Comparison of ENCODE assay signal across 30 cellular contexts in the genomic region with DNA sequence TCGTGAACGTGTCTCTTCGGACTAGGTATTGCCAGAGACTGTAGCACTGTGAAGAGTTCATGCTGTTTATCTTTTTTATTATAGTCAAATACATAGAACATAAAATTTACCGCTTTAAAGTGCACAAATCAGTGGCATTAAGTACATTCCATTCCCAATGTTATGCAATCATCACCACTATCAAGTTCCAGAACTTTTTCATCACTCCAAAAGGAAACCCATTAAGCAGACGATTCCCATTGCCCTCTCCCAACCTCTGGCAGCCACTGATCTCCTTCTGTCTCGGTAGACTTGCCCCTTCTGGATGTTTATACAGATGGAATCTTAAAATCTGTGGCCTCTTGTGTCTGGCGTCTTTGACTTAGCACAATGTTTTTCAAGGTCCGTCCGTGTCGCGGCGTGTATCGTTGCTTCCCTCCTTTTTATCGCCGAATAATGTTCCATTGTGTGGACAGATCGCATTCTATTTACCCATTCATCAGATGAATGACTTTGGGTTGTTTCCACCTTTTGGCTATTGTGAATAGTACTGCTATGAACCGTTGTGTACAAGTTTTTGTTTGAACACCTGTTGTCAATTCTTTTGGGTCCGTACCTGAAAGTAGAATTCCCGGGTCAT. TPM values are rescaled to one million over a fixed set of nuclear protein-coding genes. Genes with fewer than 3 reads are reported as not detected.
DNase-seq lines count a peak whose midpoint lies in the region; ATAC-seq and TF ChIP-seq lines count a peak whose summit lies in the region.
"Had no signal": no experiment of that assay in that cellular context is flagged by ENCODE, and none has a peak within 500 bp of the region (broad histone marks: within the 10 kb centered on the region; RNA-seq: fewer than 3 reads in every experiment).

No MANE protein-coding gene starts in this region.

- H3K4me1 Mint-ChIP-seq in chondrocyte (ENCODE audit: low read depth), result peaks cover 36% of the 10 kb centered on the region

- H3K27me3 Mint-ChIP-seq in chondrocyte (ENCODE audit: low read depth), result no peaks in the 10 kb centered on the region

- H3K36me3 Mint-ChIP-seq in chondrocyte (ENCODE audit: low read depth), result no peaks in the 10 kb centered on the region
- H3K36me3 Mint-ChIP-seq: brain; CD8-positive, alpha-beta T cell; naive B cell had no signal

- H3K4me3 ChIP-seq in right lobe of liver, result peak overlapping the region; percentile 82 to 84 (median 83)
- H3K4me3 ChIP-seq in upper lobe of right lung, result peak overlapping the region; percentile 83
- H3K4me3 ChIP-seq: esophagus muscularis mucosa, SJCRH30, thyroid gland had no signal

- H3K36me3 ChIP-seq in right lobe of liver (no peaks in the 10 kb centered on the region), upper lobe of right lung (no peaks in the 10 kb centered on the region)
- H3K36me3 ChIP-seq: esophagus muscularis mucosa, Peyer's patch, SJCRH30, thyroid gland had no signal

- H3K4me1 ChIP-seq in right lobe of liver (peaks cover 0 to 50% (median 12%) of the 10 kb centered on the region in 4 donors), upper lobe of right lung (peaks cover 7% of the 10 kb centered on the region)

- DNase-seq in NCI-H748 (lab: John Stamatoyannopoulos, UW; ENCODE audit: unreplicated experiment) (peak; percentile 37), NCI-H748 treated with DMSO at 0.1 percent for 48 hours (lab: John Stamatoyannopoulos, UW) (no peak), chondrocyte (ENCODE audit: low spot score) (no peak), right lobe of liver (no peak), upper lobe of right lung (no peak), SKM-1 treated with dmso at 0.1 percent for 144 hours (lab: John Stamatoyannopoulos, UW; ENCODE audit: unreplicated experiment) (no peak), HuH-7 (ENCODE audit: low spot score) (no peak)
- DNase-seq: activated CD4-positive, alpha-beta T cell treated with anti-CD3 and anti-CD28 coated beads for 1 hour; activated CD8-positive, alpha-beta memory T cell treated with anti-CD3 and anti-CD28 coated beads for 24 hours; activated T-cell treated with anti-CD3 and anti-CD28 coated beads, Interleukin-2, amount 50 U/mL, for 1 hour; AML-193; CD8-positive, alpha-beta T cell; DMS153; effector memory CD8-positive, alpha-beta T cell; HFFc6; kidney glomerular epithelial cell; MV-4-11; naive B cell; NCI-H146; occipital lobe; SJCRH30; thyroid gland had no signal

- H3K27me3 ChIP-seq in right lobe of liver (no peaks in the 10 kb centered on the region), upper lobe of right lung (no peaks in the 10 kb centered on the region)
- H3K27me3 ChIP-seq: SJCRH30, thyroid gland had no signal

- intact Hi-C loops in right lobe of liver (cut with DNase I) (no loop called here), upper lobe of right lung (cut with DNase I) (no loop called here)

- H3K27ac Mint-ChIP-seq in chondrocyte (ENCODE audit: unreplicated experiment), result peak overlapping the region; percentile 30
- H3K27ac Mint-ChIP-seq: brain; CD8-positive, alpha-beta T cell; effector memory CD8-positive, alpha-beta T cell; HFFc6; naive B cell; stimulated activated naive CD8-positive, alpha-beta T cell treated with anti-CD3 and anti-CD28 coated beads, Interleukin-15, Interleukin-2, amounts not matched to agents 100 ng/mL and 50 ng/mL, for 24 hours had no signal

- TF ChIP-seq POLR2A in right lobe of liver (IDR thresholded peaks at IDR 0.05), result peak; percentile 46

- TF ChIP-seq CTCF in chondrocyte (IDR thresholded peaks at IDR 0.05), result no peak
- no peak for TF ChIP-seq CTCF in right lobe of liver (IDR thresholded peaks at IDR 0.05)
- no peak for TF ChIP-seq CTCF in upper lobe of right lung (IDR thresholded peaks at IDR 0.05)

- no peak overlapping the region for H3K4me3 Mint-ChIP-seq in chondrocyte (ENCODE audit: unreplicated experiment)
- H3K4me3 Mint-ChIP-seq: CD8-positive, alpha-beta T cell; HFFc6; stimulated activated naive CD8-positive, alpha-beta T cell treated with anti-CD3 and anti-CD28 coated beads, Interleukin-15, Interleukin-2, amounts not matched to agents 100 ng/mL and 50 ng/mL, for 24 hours had no signal

- H3K9me3 Mint-ChIP-seq in chondrocyte (ENCODE audit: low read depth), result no peaks in the 10 kb centered on the region
- H3K9me3 Mint-ChIP-seq: CD8-positive, alpha-beta T cell; effector memory CD8-positive, alpha-beta T cell; HFFc6; stimulated activated naive CD8-positive, alpha-beta T cell treated with anti-CD3 and anti-CD28 coated beads, Interleukin-15, Interleukin-2, amounts not matched to agents 100 ng/mL and 50 ng/mL, for 24 hours had no signal

- H3K9me3 ChIP-seq in right lobe of liver (no peaks in the 10 kb centered on the region), upper lobe of right lung (no peaks in the 10 kb centered on the region)
- H3K9me3 ChIP-seq: esophagus muscularis mucosa, Peyer's patch, SJCRH30, thyroid gland had no signal

- 37% methylated on average over 19 of the region's 19 CpGs for WGBS in right lobe of liver (ENCODE audit: insufficient coverage, low coverage, low lambda C conversion rate, missing lambda C conversion rate)

- H3K27ac ChIP-seq in right lobe of liver (peak overlapping the region; percentile 95 to 97 (median 96)), upper lobe of right lung (peak overlapping the region; percentile 42)
- H3K27ac ChIP-seq: 22Rv1, esophagus muscularis mucosa, KMS-11, Peyer's patch, SJCRH30, thyroid gland had no signal

- ATAC-seq in right lobe of liver, result peak; percentile 16 to 43 (median 24)
- no peak for ATAC-seq in upper lobe of right lung
- ATAC-seq in GM18867 (IDR thresholded peaks at IDR 0.05; ENCODE audit: unreplicated experiment), result no peak
- ATAC-seq: CD8-positive, alpha-beta T cell; effector memory CD8-positive, alpha-beta T cell had no signal

RNA-seq across cellular contexts. Expression of a gene that starts 2.7 kb away (rescaled TPM):
- 15.2 to 23.8 TPM (median 15.6 TPM) in 3 replicates for total RNA-seq in chondrocyte
- 10 to 100 TPM; 24.5 to 65.9 (median 26.8) TPM for total RNA-seq in right lobe of liver
- total RNA-seq in upper lobe of right lung, result 33.3 TPM
- total RNA-seq: T-helper 1 cell treated with Interleukin-12 subunit alpha and Interleukin-12 subunit beta and Interleukin-4 antibody, amounts not matched to agents 30 ng/mL and 1 ng/mL, for 36 hours had no signal

Comparison
In these comparisons a context has a peak if more than half of its experiments do, and no peak if none do; other contexts are left out.
1. ATAC-seq: peak in right lobe of liver (4 of 4); none in upper lobe of right lung (single experiment) and GM18867 (single experiment).